In genomic region chr17:40541873-40542561, GRCh38 we compare ENCODE assay signal across 9 cellular contexts. TPM values are rescaled to one million over a fixed set of nuclear protein-coding genes. Genes with fewer than 3 reads are reported as not detected.
DNase-seq lines count a peak whose midpoint lies in the region; ATAC-seq lines count a peak whose summit lies in the region.
"Had no signal": no experiment of that assay in that cellular context is flagged by ENCODE, and none has a peak within 500 bp of the region (broad histone marks: within the 10 kb centered on the region; RNA-seq: fewer than 3 reads in every experiment).

No MANE protein-coding gene starts in this region.

- 84% methylated on average over 18 of the region's 18 CpGs for WGBS in thymus

- no peaks in the 10 kb centered on the region for H3K36me3 ChIP-seq in thymus (ENCODE audit: control insufficient read depth, insufficient read depth)

- H3K4me1 ChIP-seq in thymus (ENCODE audit: control insufficient read depth, insufficient read depth, low read length): peaks cover 67% of the 10 kb centered on the region

- H3K36me3 Mint-ChIP-seq in memory B cell: no peaks in the 10 kb centered on the region

- H3K27ac Mint-ChIP-seq in memory B cell: peak overlapping the region; percentile 95

- ATAC-seq in memory B cell (ENCODE audit: low read depth): no peak
- ATAC-seq in HG03521 (IDR thresholded peaks at IDR 0.05; ENCODE audit: unreplicated experiment): no peak

- H3K27me3 ChIP-seq in thymus (ENCODE audit: control insufficient read depth, insufficient read depth): no peaks in the 10 kb centered on the region

- H3K27ac ChIP-seq in caudate nucleus (ENCODE audit: low read depth, low read length) (peak overlapping the region; percentile 76), thymus (ENCODE audit: low read depth) (peak overlapping the region; percentile 96)

- peak; percentile 36 for DNase-seq in activated CD4-positive, CD25-positive, alpha-beta regulatory T cell treated with anti-CD3 and anti-CD28 coated beads, Interleukin-2, amount 50 U/mL, for 72 hours
- no peak for DNase-seq in activated CD4-positive, CD25-positive, alpha-beta regulatory T cell (lab: John Stamatoyannopoulos, UW)
- DNase-seq in caudate nucleus (lab: John Stamatoyannopoulos, UW) (no peak), memory B cell (ENCODE audit: low spot score in 2 of 2) (no peak), NCI-H1694 treated with DMSO at 0.1 percent for 48 hours (lab: John Stamatoyannopoulos, UW) (no peak), putamen (ENCODE audit: low spot score) (no peak)
- DNase-seq: NCI-H1105 had no signal

- no peak overlapping the region for H3K4me3 ChIP-seq in thymus (ENCODE audit: low read length)

- no peaks in the 10 kb centered on the region for H3K27me3 Mint-ChIP-seq in memory B cell

- H3K4me1 Mint-ChIP-seq in memory B cell: peaks cover 42% of the 10 kb centered on the region

- H3K9me3 ChIP-seq in thymus (ENCODE audit: control insufficient read depth): no peaks in the 10 kb centered on the region

- H3K9me3 Mint-ChIP-seq in memory B cell: no peaks in the 10 kb centered on the region

- no peak overlapping the region for H3K4me3 Mint-ChIP-seq in memory B cell

RNA-seq across cellular contexts. Expression of gene CCR7, which starts 23.3 kb away (rescaled TPM):
- 102 TPM for polyA plus RNA-seq in thymus

RNA-seq across cellular contexts. Expression of gene TNS4, which starts 40.6 kb away (rescaled TPM):
- 24.8 TPM for polyA plus RNA-seq in thymus
